In genomic region chr3:45362768-45363167, GRCh38 we compare ENCODE assay signal across 21 cellular contexts. TPM values are rescaled to one million over a fixed set of nuclear protein-coding genes. Genes with fewer than 3 reads are reported as not detected.
DNase-seq lines count a peak whose midpoint lies in the region; ATAC-seq and TF ChIP-seq lines count a peak whose summit lies in the region.
"Had no signal": no experiment of that assay in that cellular context is flagged by ENCODE, and none has a peak within 500 bp of the region (broad histone marks: within the 10 kb centered on the region; RNA-seq: fewer than 3 reads in every experiment).

No MANE protein-coding gene starts in this region.

- peaks cover 0 to 4% (median 0%) of the 10 kb centered on the region in 12 donors for H3K9me3 ChIP-seq in heart left ventricle
- H3K9me3 ChIP-seq in PC-3 (ENCODE audit: low read length), result no peaks in the 10 kb centered on the region

- no peak overlapping the region for H3K4me3 ChIP-seq in heart left ventricle
- no peak overlapping the region for H3K4me3 ChIP-seq in PC-3 (ENCODE audit: low read length)
- H3K4me3 ChIP-seq: BLaER1 treated with 17β-estradiol and CSF1 and Interleukin-3, amounts not matched to agents 10 nM and 100 nM had no signal

- no peak overlapping the region for H3K4me2 ChIP-seq in PC-3 (ENCODE audit: low read length)

- no TSS peak for BruUV-seq in PC-3 (replicated peaks; lab: Mats Ljungman, UMichigan)

- no peak for TF ChIP-seq POLR2A in heart left ventricle (IDR thresholded peaks at IDR 0.05)

- no peaks in the 10 kb centered on the region for H3K4me1 Mint-ChIP-seq in type B pancreatic cell (ENCODE audit: unreplicated experiment)
- H3K4me1 Mint-ChIP-seq: activated CD4-positive, alpha-beta T cell treated with anti-CD3 and anti-CD28 coated beads for 36 hours; activated CD8-positive, alpha-beta memory T cell treated with anti-CD3 and anti-CD28 coated beads, Interleukin-2, amount 10 ng/mL, durations not matched to agents 7 days and 5 days had no signal

- H2AFZ ChIP-seq in PC-3 (ENCODE audit: low read length), result no peak overlapping the region

- POLR2A ChIA-PET in PC-3 (lab: Charles Lee; ENCODE audit: unreplicated experiment), result no interaction called here

- H3K4me1 ChIP-seq in heart left ventricle, result peaks cover 0 to 12% (median 0%) of the 10 kb centered on the region in 12 donors
- H3K4me1 ChIP-seq in PC-3 (ENCODE audit: insufficient read depth, low read length), result no peaks in the 10 kb centered on the region

- H3K4me3 Mint-ChIP-seq in type B pancreatic cell, result no peak overlapping the region
- H3K4me3 Mint-ChIP-seq: activated CD4-positive, alpha-beta T cell treated with anti-CD3 and anti-CD28 coated beads for 36 hours; activated CD8-positive, alpha-beta memory T cell treated with anti-CD3 and anti-CD28 coated beads, Interleukin-2, amount 10 ng/mL, durations not matched to agents 7 days and 5 days; effector memory CD8-positive, alpha-beta T cell had no signal

- TF ChIP-seq CTCF in heart left ventricle (IDR thresholded peaks at IDR 0.05) (no peak), PC-3 (conservative IDR thresholded peaks at IDR 0.05; ENCODE audit: low read depth, low read length) (no peak), type B pancreatic cell (conservative IDR thresholded peaks at IDR 0.05) (no peak)

- no peaks in the 10 kb centered on the region for H3K9me2 ChIP-seq in PC-3 (replicated peaks; ENCODE audit: low read length)

- CTCF ChIA-PET in PC-3 (lab: Charles Lee), result no interaction called here

- no peak overlapping the region for H3K27ac Mint-ChIP-seq in type B pancreatic cell
- H3K27ac Mint-ChIP-seq: activated CD4-positive, alpha-beta T cell treated with anti-CD3 and anti-CD28 coated beads for 36 hours; activated CD8-positive, alpha-beta memory T cell treated with anti-CD3 and anti-CD28 coated beads, Interleukin-2, amount 10 ng/mL, durations not matched to agents 7 days and 5 days; effector memory CD8-positive, alpha-beta T cell had no signal

- H3F3A ChIP-seq in PC-3 (ENCODE audit: low read length, unreplicated experiment), result no peaks in the 10 kb centered on the region

- H3K79me2 ChIP-seq in PC-3 (ENCODE audit: low read length), result no peaks in the 10 kb centered on the region

- H3K36me3 Mint-ChIP-seq in type B pancreatic cell, result no peaks in the 10 kb centered on the region

- no peak for DNase-seq in Right ventricle myocardium superior
- DNase-seq in heart left ventricle, result no peak
- peak; percentile 15 for DNase-seq in PC-3
- DNase-seq in fibroblast of peridontal ligament (ENCODE audit: extremely low read depth), result peak; percentile 77
- DNase-seq in stromal cell of bone marrow (ENCODE audit: low read depth), result peak; percentile 57
- no peak for DNase-seq in NCI-H2196 (lab: John Stamatoyannopoulos, UW; ENCODE audit: unreplicated experiment)
- no peak for DNase-seq in type B pancreatic cell (ENCODE audit: extremely low spot score, unreplicated experiment)
- DNase-seq: activated CD4-positive, alpha-beta T cell treated with anti-CD3 and anti-CD28 coated beads for 36 hours; activated CD8-positive, alpha-beta memory T cell treated with anti-CD3 and anti-CD28 coated beads, Interleukin-2, amount 10 ng/mL, durations not matched to agents 7 days and 5 days; activated effector memory CD4-positive, alpha-beta T cell treated with Interleukin-2 at 50 U/mL for 16 hours; amniotic stem cell; effector memory CD8-positive, alpha-beta T cell; kidney glomerular epithelial cell; midbrain; NCI-H1105 treated with DMSO at 0.1 percent for 48 hours; NCI-H748 treated with DMSO at 0.1 percent for 48 hours; retina; stimulated activated naive CD4-positive, alpha-beta T cell had no signal

- no peaks in the 10 kb centered on the region for H3K9me3 Mint-ChIP-seq in type B pancreatic cell
- H3K9me3 Mint-ChIP-seq: effector memory CD8-positive, alpha-beta T cell had no signal

- H4K20me1 ChIP-seq in PC-3 (ENCODE audit: low read length), result no peaks in the 10 kb centered on the region
- H4K20me1 ChIP-seq: BLaER1 treated with 17β-estradiol and CSF1 and Interleukin-3, amounts not matched to agents 10 nM and 100 nM had no signal

- H3K9ac ChIP-seq in PC-3 (ENCODE audit: low read length), result no peak overlapping the region
- H3K9ac ChIP-seq: BLaER1 treated with 17β-estradiol and CSF1 and Interleukin-3, amounts not matched to agents 10 nM and 100 nM had no signal

- no peak overlapping the region for H3K27ac ChIP-seq in heart left ventricle
- H3K27ac ChIP-seq in PC-3 (ENCODE audit: low read length), result no peak overlapping the region

- ATAC-seq in Right ventricle myocardium superior (ENCODE audit: poor library complexity), result peak; percentile 34
- ATAC-seq in heart left ventricle, result no peak
- no peak for ATAC-seq in PC-3
- no peak for ATAC-seq in HG02798 (IDR thresholded peaks at IDR 0.05; ENCODE audit: poor library complexity, unreplicated experiment)
- ATAC-seq: activated CD4-positive, alpha-beta T cell treated with anti-CD3 and anti-CD28 coated beads for 36 hours; activated CD8-positive, alpha-beta memory T cell treated with anti-CD3 and anti-CD28 coated beads, Interleukin-2, amount 10 ng/mL, durations not matched to agents 7 days and 5 days; effector memory CD8-positive, alpha-beta T cell; Panc1 had no signal

- 78 to 87% (median 81%) methylated on average over 4 of the region's 4 CpGs for WGBS in heart left ventricle, 4 donors

- H3K27me3 ChIP-seq in heart left ventricle (no peaks in the 10 kb centered on the region), PC-3 (ENCODE audit: low read length) (no peaks in the 10 kb centered on the region)
- H3K27me3 ChIP-seq: BLaER1 treated with 17β-estradiol and CSF1 and Interleukin-3, amounts not matched to agents 10 nM and 100 nM had no signal

- intact Hi-C loops in Right ventricle myocardium superior (cut with DNase I), result no loop called here
- intact Hi-C loops in heart left ventricle (cut with DNase I), result no loop called here
- intact Hi-C loops in PC-3 (cut with micrococcal nuclease), result no loop called here

- H3K27me3 Mint-ChIP-seq in type B pancreatic cell, result peaks cover 10% of the 10 kb centered on the region

- no peaks in the 10 kb centered on the region for H3K36me3 ChIP-seq in heart left ventricle
- no peaks in the 10 kb centered on the region for H3K36me3 ChIP-seq in PC-3 (ENCODE audit: low read depth, low read length)
- H3K36me3 ChIP-seq: BLaER1 treated with 17β-estradiol and CSF1 and Interleukin-3, amounts not matched to agents 10 nM and 100 nM had no signal

RNA-seq across cellular contexts. Expression of gene LARS2, which starts 25.6 kb away (rescaled TPM):
- total RNA-seq in Right ventricle myocardium superior, result 14.3 TPM
- total RNA-seq in heart left ventricle, result 10 to 100 TPM; 10.7 to 20.2 (median 13.9) TPM
- polyA plus RNA-seq in heart left ventricle, result 10 to 100 TPM in 1 of 2 donors, 1 to 10 TPM in 1; 6.1 to 10.5 TPM
- total RNA-seq in PC-3 (2014; rRNA removed), result 29.8 and 34.3 TPM in 2 replicates
- total RNA-seq in type B pancreatic cell (ENCODE audit: low replicate concordance), result 23.3 and 35.8 TPM in 2 replicates

Comparison
In these comparisons a context has a peak if more than half of its experiments do, and no peak if none do; other contexts are left out.
1. DNase-seq: peak in PC-3 (single experiment), fibroblast of peridontal ligament (single experiment) and stromal cell of bone marrow (single experiment); none in Right ventricle myocardium superior (single experiment), heart left ventricle (0 of 5), NCI-H2196 (single experiment) and type B pancreatic cell (single experiment).